8 cellular contexts compared by ENCODE assay signal in the genomic region with DNA sequence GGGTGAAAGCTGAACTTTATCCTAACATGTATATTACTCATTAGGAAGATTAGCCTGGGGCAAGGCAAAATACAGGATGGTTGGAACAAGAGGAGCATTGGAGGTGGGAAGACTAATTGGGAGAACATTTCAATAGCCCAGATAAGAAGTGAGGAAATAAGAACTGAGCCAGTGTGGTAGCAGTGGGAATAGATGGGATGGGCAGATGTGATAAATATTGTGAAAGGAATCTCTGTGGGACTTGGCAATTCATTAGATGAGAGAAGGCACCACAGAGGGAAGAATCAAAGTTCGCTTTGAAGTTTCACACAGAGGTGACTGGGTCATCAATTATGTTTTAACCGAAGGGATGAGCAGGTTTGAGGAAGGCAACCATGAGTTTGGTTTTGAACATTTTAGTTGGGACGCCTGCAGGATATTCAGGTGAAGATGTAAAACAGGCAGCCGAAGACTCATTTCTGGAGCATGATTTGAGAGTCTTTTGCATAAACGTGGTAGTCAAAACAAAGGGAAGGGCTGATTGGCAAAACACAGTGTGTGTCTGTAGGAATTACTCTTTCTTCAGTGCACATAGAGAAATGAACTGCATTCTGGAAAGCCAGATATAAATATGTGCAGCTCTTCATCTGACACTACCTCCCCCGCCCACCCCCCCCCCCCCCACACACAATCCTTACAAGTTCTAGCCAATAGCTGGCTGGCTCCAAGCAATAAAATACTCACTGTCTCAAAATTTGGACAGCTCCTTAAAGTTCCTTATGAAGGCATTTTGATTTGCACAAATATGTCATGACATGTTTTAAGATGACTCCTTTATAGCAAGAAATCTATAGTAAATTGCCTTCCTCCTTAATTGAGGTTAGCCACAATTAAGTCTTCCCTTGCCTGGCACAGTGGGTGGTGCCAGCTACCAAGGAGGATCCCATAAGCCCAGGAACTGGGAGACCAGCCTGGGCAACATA. TPM values are rescaled to one million over a fixed set of nuclear protein-coding genes. Genes with fewer than 3 reads are reported as not detected.
DNase-seq lines count a peak whose midpoint lies in the region; ATAC-seq and TF ChIP-seq lines count a peak whose summit lies in the region.

No MANE protein-coding gene starts in this region.

- H3K9me3 ChIP-seq in H9 (ENCODE audit: control insufficient read depth, low read depth, low read length) = no peaks in the 10 kb centered on the region
- H3K9me3 ChIP-seq in gastroesophageal sphincter = no peaks in the 10 kb centered on the region

- H3K23me2 ChIP-seq in H9 (ENCODE audit: insufficient read length, low read depth, low read length, poor library complexity, severe bottlenecking) = peaks cover 13% of the 10 kb centered on the region

- peak overlapping the region; percentile 70 to 77 for H3K4me3 ChIP-seq in gastroesophageal sphincter

- H3K9me3 Mint-ChIP-seq in H9 (no peaks in the 10 kb centered on the region; a peak in 1 of 5 replicates), type B pancreatic cell (no peaks in the 10 kb centered on the region)
- no peaks in the 10 kb centered on the region for H3K9me3 Mint-ChIP-seq in T-helper 1 cell treated with Interleukin-12 subunit alpha and Interleukin-12 subunit beta and Interleukin-4 antibody, amounts not matched to agents 30 μg/mL and 1 μg/mL, for 36 hours

- no peak overlapping the region for H3K23ac ChIP-seq in H9 (ENCODE audit: insufficient read length, low read depth, low read length)

- H4K91ac ChIP-seq in H9 (ENCODE audit: insufficient read length, low read depth, low read length) = no peak overlapping the region

- H2AFZ ChIP-seq in H9 (ENCODE audit: low read length) = no peak overlapping the region

- no peak overlapping the region for H2BK120ac ChIP-seq in H9 (ENCODE audit: low read depth, low read length, poor library complexity, severe bottlenecking)

- peak overlapping the region; percentile 53 for H3K4me2 ChIP-seq in H9 (ENCODE audit: insufficient read depth, insufficient read length, low read length)

- H2BK20ac ChIP-seq in H9 (ENCODE audit: low read depth, low read length, poor library complexity, severe bottlenecking) = no peak overlapping the region

- H3T11ph ChIP-seq in H9 (ENCODE audit: low read length) = no peak overlapping the region

- H3K27me3 Mint-ChIP-seq in H9 (ENCODE audit: low read depth) = peaks cover 65% of the 10 kb centered on the region
- H3K27me3 Mint-ChIP-seq in T-helper 1 cell treated with Interleukin-12 subunit alpha and Interleukin-12 subunit beta and Interleukin-4 antibody, amounts not matched to agents 30 μg/mL and 1 μg/mL, for 36 hours (ENCODE audit: low read depth) = peaks cover 16% of the 10 kb centered on the region
- peaks cover 18% of the 10 kb centered on the region for H3K27me3 Mint-ChIP-seq in type B pancreatic cell

- H3K14ac ChIP-seq in H9 (ENCODE audit: insufficient read depth, low read length) = no peak overlapping the region

- no peak for TF ChIP-seq POLR2A in gastroesophageal sphincter (IDR thresholded peaks at IDR 0.05)

- no peaks in the 10 kb centered on the region for H4K20me1 ChIP-seq in H9 (ENCODE audit: control insufficient read depth, insufficient read depth, insufficient read length)

- H3K9ac ChIP-seq in H9 (ENCODE audit: extremely low read depth, insufficient read length, low read length) = no peak overlapping the region

- DNase-seq in COR-L47 (lab: John Stamatoyannopoulos, UW) (peak; percentile 20), H9 (no peak), type B pancreatic cell (ENCODE audit: extremely low spot score, unreplicated experiment) (no peak), NCI-H1694 treated with DMSO at 0.1 percent for 48 hours (lab: John Stamatoyannopoulos, UW) (no peak)
- DNase-seq in stimulated activated CD4-positive, alpha-beta T cell treated with anti-CD3 and anti-CD28 coated beads, Interleukin-2, amount 100 ng/mL, for 24 hours = no peak

- H3K79me2 ChIP-seq in H9 (ENCODE audit: insufficient read depth, low read length) = no peaks in the 10 kb centered on the region

- no peak overlapping the region for H2BK5ac ChIP-seq in H9 (ENCODE audit: insufficient read length, low read length)

- H2AK5ac ChIP-seq in H9 (ENCODE audit: insufficient read length, low read length) = no peak overlapping the region

- H3K18ac ChIP-seq in H9 (ENCODE audit: insufficient read length, low read depth, low read length) = no peak overlapping the region

- H3K4me3 Mint-ChIP-seq in H9 = peak overlapping the region; percentile 29 to 74; a peak in 4 of 5 replicates
- peak overlapping the region; percentile 80 for H3K4me3 Mint-ChIP-seq in T-helper 1 cell treated with Interleukin-12 subunit alpha and Interleukin-12 subunit beta and Interleukin-4 antibody, amounts not matched to agents 30 μg/mL and 1 μg/mL, for 36 hours
- peak overlapping the region; percentile 95 for H3K4me3 Mint-ChIP-seq in type B pancreatic cell

- H2BK12ac ChIP-seq in H9 (ENCODE audit: insufficient read length, low read depth, low read length) = no peak overlapping the region

- TF ChIP-seq EP300 in gastroesophageal sphincter (IDR thresholded peaks at IDR 0.05) = no peak

- no peak for TF ChIP-seq CTCF in H9 (conservative IDR thresholded peaks at IDR 0.05)
- no peak for TF ChIP-seq CTCF in gastroesophageal sphincter (IDR thresholded peaks at IDR 0.05)
- TF ChIP-seq CTCF in type B pancreatic cell (conservative IDR thresholded peaks at IDR 0.05) = no peak

- H3K27ac Mint-ChIP-seq in H9 = no peak overlapping the region
- H3K27ac Mint-ChIP-seq in T-helper 1 cell treated with Interleukin-12 subunit alpha and Interleukin-12 subunit beta and Interleukin-4 antibody, amounts not matched to agents 30 μg/mL and 1 μg/mL, for 36 hours = peak overlapping the region; percentile 70
- H3K27ac Mint-ChIP-seq in type B pancreatic cell = peak overlapping the region; percentile 92

- no peak overlapping the region for H3K56ac ChIP-seq in H9 (ENCODE audit: insufficient read length, low read depth, low read length)

- peaks cover 26% of the 10 kb centered on the region; the same call in 1 of the 2 replicates for H3K27me3 ChIP-seq in H9 (ENCODE audit: insufficient read depth, low read length)
- no peaks in the 10 kb centered on the region for H3K27me3 ChIP-seq in gastroesophageal sphincter

- H3K4ac ChIP-seq in H9 (ENCODE audit: low read depth, low read length) = no peak overlapping the region

- no peaks in the 10 kb centered on the region for H3K79me1 ChIP-seq in H9 (ENCODE audit: insufficient read depth, low read depth, low read length, poor library complexity, severe bottlenecking)

- H4K8ac ChIP-seq in H9 (replicated peaks; ENCODE audit: insufficient read length, low read depth, low read length) = no peak overlapping the region

- H3K4me1 ChIP-seq in H9 (ENCODE audit: insufficient read depth, low read length) = no peaks in the 10 kb centered on the region
- H3K4me1 ChIP-seq in gastroesophageal sphincter = peaks cover 0 to 38% (median 16%) of the 10 kb centered on the region in 3 donors

- no CpG with 5 or more reads among the region's 6 CpGs for WGBS in H9 (ENCODE audit: extremely low coverage, insufficient read length, low lambda C conversion rate)
- WGBS in gastroesophageal sphincter (ENCODE audit: low coverage in 1 of 2), 2 donors = 8 to 33% methylated on average over 5 to 6 of the region's 6 CpGs

- H3K27ac ChIP-seq in H9 (ENCODE audit: insufficient read length, low read depth, low read length) (no peak overlapping the region), gastroesophageal sphincter (peak overlapping the region; percentile 44 to 100 (median 94))

- H4K5ac ChIP-seq in H9 (ENCODE audit: insufficient read length, low read depth, low read length) = no peak overlapping the region

- H3K4me1 Mint-ChIP-seq in H9 = peaks cover 15 to 16% of the 10 kb centered on the region in 2 experiments
- peaks cover 58% of the 10 kb centered on the region for H3K4me1 Mint-ChIP-seq in T-helper 1 cell treated with Interleukin-12 subunit alpha and Interleukin-12 subunit beta and Interleukin-4 antibody, amounts not matched to agents 30 μg/mL and 1 μg/mL, for 36 hours (ENCODE audit: low read depth)
- peaks cover 30% of the 10 kb centered on the region for H3K4me1 Mint-ChIP-seq in type B pancreatic cell (ENCODE audit: unreplicated experiment)

- no peak overlapping the region for H2BK15ac ChIP-seq in H9 (ENCODE audit: low read depth, low read length)

- no peak for ATAC-seq in gastroesophageal sphincter
- ATAC-seq in GM21526 (IDR thresholded peaks at IDR 0.05; ENCODE audit: low FRiP score, unreplicated experiment) = no peak

- H3K36me3 Mint-ChIP-seq in H9 (ENCODE audit: insufficient read depth in 1 of 3, low read depth in 3 of 3) (peaks cover 0 to 2% (median 0%) of the 10 kb centered on the region in 3 experiments; a peak in 2 of 7 replicates), type B pancreatic cell (peaks cover 3% of the 10 kb centered on the region)
- peaks cover 9% of the 10 kb centered on the region for H3K36me3 Mint-ChIP-seq in T-helper 1 cell treated with Interleukin-12 subunit alpha and Interleukin-12 subunit beta and Interleukin-4 antibody, amounts not matched to agents 30 μg/mL and 1 μg/mL, for 36 hours (ENCODE audit: low read depth)

- no peaks in the 10 kb centered on the region for H3K36me3 ChIP-seq in gastroesophageal sphincter

RNA-seq across cellular contexts. Expression of gene SLC1A4, which starts 1.9 kb away (rescaled TPM):
- total RNA-seq in H9 (2021) = 1.1 and 1.9 TPM in 2 replicates
- 10 to 100 TPM in 3 of 4 donors, 1 to 10 TPM in 1; 9.0 to 13.8 (median 11.3) TPM for total RNA-seq in gastroesophageal sphincter
- total RNA-seq in type B pancreatic cell (ENCODE audit: low replicate concordance) = 11.3 and 13.1 TPM in 2 replicates

Comparison
In these comparisons a context has a peak if more than half of its experiments do, and no peak if none do; other contexts are left out.
1. H3K27ac Mint-ChIP-seq: peak in T-helper 1 cell treated with Interleukin-12 subunit alpha and Interleukin-12 subunit beta and Interleukin-4 antibody, amounts not matched to agents 30 μg/mL and 1 μg/mL, for 36 hours (single experiment) and type B pancreatic cell (single experiment); none in H9 (0 of 3).
2. Peak in every context shown above with its lines, with median percentiles within 50 percentile points of each other: H3K4me3 Mint-ChIP-seq.